In the genomic region with DNA sequence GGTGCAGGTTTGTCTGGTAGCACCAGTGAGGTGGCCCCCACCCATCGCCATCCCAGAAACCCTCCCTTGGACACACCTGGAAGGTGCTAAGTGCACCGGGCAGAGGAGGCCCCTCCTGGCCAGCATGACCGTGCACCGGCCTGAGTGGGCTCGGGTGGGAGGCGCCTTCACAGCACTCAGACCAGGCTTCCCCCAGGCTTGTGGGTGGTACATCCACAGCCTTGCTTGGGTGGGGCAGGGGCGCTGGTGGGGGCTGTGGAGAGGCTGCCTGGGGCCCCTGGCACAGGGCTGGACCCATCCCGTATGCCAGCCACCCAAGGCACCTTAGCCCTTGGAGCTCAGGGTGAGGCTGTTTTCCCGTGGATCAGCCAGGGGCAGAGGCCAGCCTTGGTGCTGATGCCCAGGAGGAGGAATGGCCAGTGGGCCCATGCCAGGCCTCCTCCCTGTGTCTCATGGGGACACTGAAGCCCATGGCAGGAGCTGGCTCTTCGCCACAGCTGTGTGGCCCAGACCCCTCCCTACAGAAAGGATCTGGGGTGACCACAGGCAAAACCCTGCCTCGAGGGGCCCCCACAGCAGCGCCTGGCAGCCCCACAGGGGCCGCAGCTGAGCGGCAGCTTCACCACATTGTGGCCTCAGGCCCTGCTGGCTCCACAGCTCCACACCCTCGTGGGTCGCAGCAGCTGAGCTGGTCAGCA, we compare ENCODE assay signal across 19 cellular contexts. TPM values are rescaled to one million over a fixed set of nuclear protein-coding genes. Genes with fewer than 3 reads are reported as not detected.
DNase-seq lines count a peak whose midpoint lies in the region; ATAC-seq and TF ChIP-seq lines count a peak whose summit lies in the region.
"Had no signal": no experiment of that assay in that cellular context is flagged by ENCODE, and none has a peak within 500 bp of the region (broad histone marks: within the 10 kb centered on the region; RNA-seq: fewer than 3 reads in every experiment).

No MANE protein-coding gene starts in this region.

- TF ChIP-seq POLR2A in heart left ventricle (IDR thresholded peaks at IDR 0.05): no peak

- H3K27me3 Mint-ChIP-seq in endodermal cell (ENCODE audit: insufficient read depth): no peaks in the 10 kb centered on the region
- H3K27me3 Mint-ChIP-seq: CD4-positive, alpha-beta T cell; IgD-negative memory B cell had no signal

- no peak overlapping the region for H3K27ac Mint-ChIP-seq in endodermal cell
- H3K27ac Mint-ChIP-seq: CD4-positive, alpha-beta T cell; IgD-negative memory B cell had no signal

- peaks cover 0 to 20% (median 10%) of the 10 kb centered on the region in 12 donors for H3K9me3 ChIP-seq in heart left ventricle
- H3K9me3 ChIP-seq in endodermal cell (ENCODE audit: control insufficient read depth, low read length): peaks cover 15% of the 10 kb centered on the region
- H3K9me3 ChIP-seq in mucosa of descending colon: peaks cover 10% of the 10 kb centered on the region
- H3K9me3 ChIP-seq in aorta (ENCODE audit: control insufficient read depth, low read length): no peaks in the 10 kb centered on the region

- peaks cover 32% of the 10 kb centered on the region for H3K36me3 Mint-ChIP-seq in endodermal cell (ENCODE audit: low read depth)

- TF ChIP-seq CTCF in heart left ventricle (IDR thresholded peaks at IDR 0.05) (no peak), endodermal cell (conservative IDR thresholded peaks at IDR 0.05) (no peak), mucosa of descending colon (IDR thresholded peaks at IDR 0.05) (no peak)

- H3K4me1 ChIP-seq in heart left ventricle (no peaks in the 10 kb centered on the region), endodermal cell (ENCODE audit: control insufficient read depth, insufficient read depth, low read length) (no peaks in the 10 kb centered on the region), mucosa of descending colon (ENCODE audit: low read depth) (no peaks in the 10 kb centered on the region), aorta (ENCODE audit: control insufficient read depth in 1 of 2, insufficient read depth in 2 of 2, low read length in 2 of 2) (no peaks in the 10 kb centered on the region)
- H3K4me1 ChIP-seq: A549 had no signal

- H3K4me1 Mint-ChIP-seq in endodermal cell: no peaks in the 10 kb centered on the region
- H3K4me1 Mint-ChIP-seq: IgD-negative memory B cell had no signal

- peaks cover 12% of the 10 kb centered on the region for H3K9me3 Mint-ChIP-seq in endodermal cell

- ATAC-seq in heart left ventricle: no peak
- ATAC-seq in Right ventricle myocardium inferior: no peak
- ATAC-seq in mucosa of descending colon: peak; percentile 6
- ATAC-seq in aorta (ENCODE audit: low FRiP score): no peak
- ATAC-seq: A549, HCT116 had no signal

- DNase-seq in heart left ventricle (peak in 3 of 5 donors; percentile 22 to 50 (median 23)), Right ventricle myocardium inferior (ENCODE audit: missing footprints) (no peak), endodermal cell (peak; percentile 35), mucosa of descending colon (peak in 2 of 3 donors; percentile 16 to 27), aorta (peak; percentile 32 to 71), NCI-H187 (lab: John Stamatoyannopoulos, UW) (no peak), C1 segment of cervical spinal cord (lab: John Stamatoyannopoulos, UW) (no peak)
- DNase-seq: CD4-positive, alpha-beta T cell; DMS79; GM23248; MV-4-11; NCI-H1417 treated with DMSO at 0.1 percent for 48 hours; NCI-H2029 treated with DMSO at 0.1 percent for 48 hours; NCI-H510A treated with DMSO at 0.1 percent for 48 hours had no signal

- no peak overlapping the region for H3K9ac ChIP-seq in endodermal cell (ENCODE audit: extremely low read depth, low read length, poor library complexity, severe bottlenecking)
- H3K9ac ChIP-seq: GM23248 had no signal

- intact Hi-C loops in heart left ventricle (cut with DNase I): no loop called here
- intact Hi-C loops in Right ventricle myocardium inferior (cut with DNase I): no loop called here
- intact Hi-C loops in mucosa of descending colon (cut with DNase I, micrococcal nuclease): no loop called here
- intact Hi-C loops in aorta (cut with DNase I): no loop called here

- no peak overlapping the region for H3K4me3 ChIP-seq in heart left ventricle
- no peak overlapping the region for H3K4me3 ChIP-seq in endodermal cell (ENCODE audit: low read length)
- H3K4me3 ChIP-seq in mucosa of descending colon: no peak overlapping the region
- H3K4me3 ChIP-seq in aorta (ENCODE audit: low read length in 2 of 2): no peak overlapping the region
- H3K4me3 ChIP-seq: A549, GM23248 had no signal

- H3K4me3 Mint-ChIP-seq in endodermal cell: no peak overlapping the region
- H3K4me3 Mint-ChIP-seq: CD4-positive, alpha-beta T cell; IgD-negative memory B cell had no signal

- H3K27me3 ChIP-seq in heart left ventricle: no peaks in the 10 kb centered on the region
- no peaks in the 10 kb centered on the region for H3K27me3 ChIP-seq in endodermal cell (ENCODE audit: control insufficient read depth, insufficient read depth, low read length, poor library complexity, severe bottlenecking)
- H3K27me3 ChIP-seq in aorta (ENCODE audit: control insufficient read depth in 1 of 2, insufficient read depth in 2 of 2, low read length in 1 of 2): no peaks in the 10 kb centered on the region

- 93 to 96% (median 96%) methylated on average over 9 to 16 of the region's 16 CpGs for WGBS in heart left ventricle, 4 donors
- 91 to 98% methylated on average over 11 to 16 of the region's 16 CpGs for WGBS in endodermal cell (ENCODE audit: insufficient coverage in 1 of 2, insufficient read length in 1 of 2), 2 experiments
- WGBS in aorta, 2 donors: 95% methylated on average over 16 of the region's 16 CpGs

- H3K27ac ChIP-seq in heart left ventricle (no peak overlapping the region), endodermal cell (ENCODE audit: low read depth, low read length) (no peak overlapping the region), aorta (ENCODE audit: low read depth in 1 of 2, low read length in 2 of 2) (no peak overlapping the region)
- H3K27ac ChIP-seq: A549, GM23248 had no signal

- peaks cover 0 to 52% (median 24%) of the 10 kb centered on the region in 9 donors for H3K36me3 ChIP-seq in heart left ventricle
- H3K36me3 ChIP-seq in endodermal cell (ENCODE audit: control insufficient read depth, insufficient read depth, low read length): peaks cover 5% of the 10 kb centered on the region
- no peaks in the 10 kb centered on the region for H3K36me3 ChIP-seq in mucosa of descending colon (ENCODE audit: low read depth)
- peaks cover 3 to 10% of the 10 kb centered on the region in 2 donors for H3K36me3 ChIP-seq in aorta (ENCODE audit: control insufficient read depth in 1 of 2, insufficient read depth in 2 of 2, low read length in 1 of 2)

RNA-seq across cellular contexts. Expression of a gene that starts 21.4 kb away (rescaled TPM):
- total RNA-seq in heart left ventricle (not detected), Right ventricle myocardium inferior (not detected), endodermal cell (not detected), mucosa of descending colon (not detected), aorta (not detected)
- polyA plus RNA-seq in heart left ventricle (not detected), aorta (not detected)
- 0.18 TPM for polyA plus RNA-seq in endodermal cell (2013, experiment 1 of 2)
- polyA plus RNA-seq in endodermal cell (2013, experiment 2 of 2): not detected
- total RNA-seq: CD4-positive, alpha-beta T cell; GM23248; HT-29; LHCN-M2 had no signal
- polyA plus RNA-seq: A549, GM23248, IgD-negative memory B cell had no signal

RNA-seq across cellular contexts. Expression of a gene that starts 37.8 kb away (rescaled TPM):
- total RNA-seq in heart left ventricle: 10 to 100 TPM in 2 of 9 donors, 1 to 10 TPM in 7; 5.0 to 14.2 (median 6.7) TPM
- 1 to 10 TPM; 4.7 to 6.6 TPM for polyA plus RNA-seq in heart left ventricle
- 6.5 TPM for total RNA-seq in Right ventricle myocardium inferior
- total RNA-seq in endodermal cell: 10 to 100 TPM; 50.4 to 61.6 TPM
- polyA plus RNA-seq in endodermal cell (2013, experiment 1 of 2): 19.2 TPM
- 17.1 TPM for polyA plus RNA-seq in endodermal cell (2013, experiment 2 of 2)
- total RNA-seq in mucosa of descending colon: 10 to 100 TPM; 31.7 to 39.9 (median 36.8) TPM
- 10 to 100 TPM; 19.9 to 33.5 TPM for total RNA-seq in aorta
- polyA plus RNA-seq in aorta: 10 to 100 TPM in 1 of 2 donors, 1 to 10 TPM in 1; 2.3 to 12.7 TPM

Comparison
In these comparisons a context has a peak if more than half of its experiments do, and no peak if none do; other contexts are left out.
1. DNase-seq: peak in heart left ventricle (3 of 5), endodermal cell (single experiment), mucosa of descending colon (2 of 3) and aorta (2 of 2); none in Right ventricle myocardium inferior (single experiment), NCI-H187 (0 of 2) and C1 segment of cervical spinal cord (0 of 14).